Comparison of ENCODE assay signal across 1 cellular context in the genomic region with DNA sequence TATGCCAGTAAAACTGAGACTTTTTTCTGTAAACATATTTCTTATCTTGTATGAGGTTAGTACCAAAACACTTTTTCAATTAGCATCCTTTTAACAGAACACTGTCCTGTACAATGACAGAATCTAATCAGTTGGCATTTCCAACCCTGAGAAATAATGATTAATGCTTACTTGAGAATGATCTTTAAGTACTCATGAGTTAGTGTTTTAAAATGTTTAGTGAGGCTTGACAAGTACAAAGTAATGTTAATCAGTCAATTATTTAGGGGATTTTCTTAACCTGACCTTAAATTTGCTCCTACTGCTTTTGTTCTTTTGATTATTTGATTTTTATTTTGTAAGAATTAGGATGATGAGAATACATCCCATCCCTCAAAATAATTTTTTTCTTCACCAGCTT.
TF ChIP-seq lines count a peak whose summit lies in the region.

No MANE protein-coding gene starts in this region.

TF ChIP-seq in GM23338, 12 proteins besides CTCF, POLR2A, EP300 and RAD21 (continued from another document):
- TF ChIP-seq, protein P1, sequence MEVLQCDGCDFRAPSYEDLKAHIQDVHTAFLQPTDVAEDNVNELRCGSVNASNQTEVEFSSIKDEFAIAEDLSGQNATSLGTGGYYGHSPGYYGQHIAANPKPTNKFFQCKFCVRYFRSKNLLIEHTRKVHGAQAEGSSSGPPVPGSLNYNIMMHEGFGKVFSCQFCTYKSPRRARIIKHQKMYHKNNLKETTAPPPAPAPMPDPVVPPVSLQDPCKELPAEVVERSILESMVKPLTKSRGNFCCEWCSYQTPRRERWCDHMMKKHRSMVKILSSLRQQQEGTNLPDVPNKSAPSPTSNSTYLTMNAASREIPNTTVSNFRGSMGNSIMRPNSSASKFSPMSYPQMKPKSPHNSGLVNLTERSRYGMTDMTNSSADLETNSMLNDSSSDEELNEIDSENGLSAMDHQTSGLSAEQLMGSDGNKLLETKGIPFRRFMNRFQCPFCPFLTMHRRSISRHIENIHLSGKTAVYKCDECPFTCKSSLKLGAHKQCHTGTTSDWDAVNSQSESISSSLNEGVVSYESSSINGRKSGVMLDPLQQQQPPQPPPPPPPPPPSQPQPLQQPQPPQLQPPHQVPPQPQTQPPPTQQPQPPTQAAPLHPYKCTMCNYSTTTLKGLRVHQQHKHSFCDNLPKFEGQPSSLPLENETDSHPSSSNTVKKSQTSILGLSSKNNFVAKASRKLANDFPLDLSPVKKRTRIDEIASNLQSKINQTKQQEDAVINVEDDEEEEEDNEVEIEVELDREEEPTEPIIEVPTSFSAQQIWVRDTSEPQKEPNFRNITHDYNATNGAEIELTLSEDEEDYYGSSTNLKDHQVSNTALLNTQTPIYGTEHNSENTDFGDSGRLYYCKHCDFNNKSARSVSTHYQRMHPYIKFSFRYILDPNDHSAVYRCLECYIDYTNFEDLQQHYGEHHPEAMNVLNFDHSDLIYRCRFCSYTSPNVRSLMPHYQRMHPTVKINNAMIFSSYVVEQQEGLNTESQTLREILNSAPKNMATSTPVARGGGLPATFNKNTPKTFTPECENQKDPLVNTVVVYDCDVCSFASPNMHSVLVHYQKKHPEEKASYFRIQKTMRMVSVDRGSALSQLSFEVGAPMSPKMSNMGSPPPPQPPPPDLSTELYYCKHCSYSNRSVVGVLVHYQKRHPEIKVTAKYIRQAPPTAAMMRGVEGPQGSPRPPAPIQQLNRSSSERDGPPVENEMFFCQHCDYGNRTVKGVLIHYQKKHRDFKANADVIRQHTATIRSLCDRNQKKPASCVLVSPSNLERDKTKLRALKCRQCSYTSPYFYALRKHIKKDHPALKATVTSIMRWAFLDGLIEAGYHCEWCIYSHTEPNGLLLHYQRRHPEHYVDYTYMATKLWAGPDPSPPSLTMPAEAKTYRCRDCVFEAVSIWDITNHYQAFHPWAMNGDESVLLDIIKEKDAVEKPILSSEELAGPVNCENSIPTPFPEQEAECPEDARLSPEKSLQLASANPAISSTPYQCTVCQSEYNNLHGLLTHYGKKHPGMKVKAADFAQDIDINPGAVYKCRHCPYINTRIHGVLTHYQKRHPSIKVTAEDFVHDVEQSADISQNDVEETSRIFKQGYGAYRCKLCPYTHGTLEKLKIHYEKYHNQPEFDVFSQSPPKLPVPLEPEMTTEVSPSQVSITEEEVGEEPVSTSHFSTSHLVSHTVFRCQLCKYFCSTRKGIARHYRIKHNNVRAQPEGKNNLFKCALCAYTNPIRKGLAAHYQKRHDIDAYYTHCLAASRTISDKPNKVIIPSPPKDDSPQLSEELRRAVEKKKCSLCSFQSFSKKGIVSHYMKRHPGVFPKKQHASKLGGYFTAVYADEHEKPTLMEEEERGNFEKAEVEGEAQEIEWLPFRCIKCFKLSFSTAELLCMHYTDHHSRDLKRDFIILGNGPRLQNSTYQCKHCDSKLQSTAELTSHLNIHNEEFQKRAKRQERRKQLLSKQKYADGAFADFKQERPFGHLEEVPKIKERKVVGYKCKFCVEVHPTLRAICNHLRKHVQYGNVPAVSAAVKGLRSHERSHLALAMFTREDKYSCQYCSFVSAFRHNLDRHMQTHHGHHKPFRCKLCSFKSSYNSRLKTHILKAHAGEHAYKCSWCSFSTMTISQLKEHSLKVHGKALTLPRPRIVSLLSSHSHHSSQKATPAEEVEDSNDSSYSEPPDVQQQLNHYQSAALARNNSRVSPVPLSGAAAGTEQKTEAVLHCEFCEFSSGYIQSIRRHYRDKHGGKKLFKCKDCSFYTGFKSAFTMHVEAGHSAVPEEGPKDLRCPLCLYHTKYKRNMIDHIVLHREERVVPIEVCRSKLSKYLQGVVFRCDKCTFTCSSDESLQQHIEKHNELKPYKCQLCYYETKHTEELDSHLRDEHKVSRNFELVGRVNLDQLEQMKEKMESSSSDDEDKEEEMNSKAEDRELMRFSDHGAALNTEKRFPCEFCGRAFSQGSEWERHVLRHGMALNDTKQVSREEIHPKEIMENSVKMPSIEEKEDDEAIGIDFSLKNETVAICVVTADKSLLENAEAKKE (CRISPR knock-in tag; IDR thresholded peaks at IDR 0.05), result no peak
- no peak for TF ChIP-seq POLR2AphosphoS5 (IDR thresholded peaks at IDR 0.05; ENCODE audit: low read depth)
- TF ChIP-seq, protein P2, sequence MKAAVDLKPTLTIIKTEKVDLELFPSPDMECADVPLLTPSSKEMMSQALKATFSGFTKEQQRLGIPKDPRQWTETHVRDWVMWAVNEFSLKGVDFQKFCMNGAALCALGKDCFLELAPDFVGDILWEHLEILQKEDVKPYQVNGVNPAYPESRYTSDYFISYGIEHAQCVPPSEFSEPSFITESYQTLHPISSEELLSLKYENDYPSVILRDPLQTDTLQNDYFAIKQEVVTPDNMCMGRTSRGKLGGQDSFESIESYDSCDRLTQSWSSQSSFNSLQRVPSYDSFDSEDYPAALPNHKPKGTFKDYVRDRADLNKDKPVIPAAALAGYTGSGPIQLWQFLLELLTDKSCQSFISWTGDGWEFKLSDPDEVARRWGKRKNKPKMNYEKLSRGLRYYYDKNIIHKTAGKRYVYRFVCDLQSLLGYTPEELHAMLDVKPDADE (IDR thresholded peaks at IDR 0.05), result no peak
- TF ChIP-seq EZH2phosphoT487 (IDR thresholded peaks at IDR 0.05; ENCODE audit: unreplicated experiment), result no peak
TF ChIP-seq in GM23338: peak in this region for 0.
